In genomic region chr11:87020764-87021365, GRCh38 we compare ENCODE assay signal across 21 cellular contexts. TPM values are rescaled to one million over a fixed set of nuclear protein-coding genes. Genes with fewer than 3 reads are reported as not detected.
DNase-seq lines count a peak whose midpoint lies in the region; FAIRE-seq and TF ChIP-seq lines count a peak whose summit lies in the region.
"Had no signal": no experiment of that assay in that cellular context is flagged by ENCODE, and none has a peak within 500 bp of the region (broad histone marks: within the 10 kb centered on the region; RNA-seq: fewer than 3 reads in every experiment).

No MANE protein-coding gene starts in this region.

- H3K36me3 Mint-ChIP-seq in neural progenitor cell, result no peaks in the 10 kb centered on the region
- no peaks in the 10 kb centered on the region for H3K36me3 Mint-ChIP-seq in HFFc6 (ENCODE audit: low read depth)

- H3K9me3 ChIP-seq in Karpas-422 (ENCODE audit: low read length), result no peaks in the 10 kb centered on the region
- H3K9me3 ChIP-seq in neural progenitor cell (ENCODE audit: low read depth), result peaks cover 5% of the 10 kb centered on the region
- H3K9me3 ChIP-seq: A549, BE2C had no signal

- 0 out of 2 replicates have a peak overlapping the region, but pooled peaks have one; percentile 1 for H2AFZ ChIP-seq in Karpas-422 (ENCODE audit: low read length)
- no peak overlapping the region for H2AFZ ChIP-seq in neural progenitor cell (replicated peaks)

- H3K9me2 ChIP-seq in Karpas-422 (replicated peaks; ENCODE audit: insufficient read depth, low read length), result no peaks in the 10 kb centered on the region

- TF ChIP-seq CTCF in bronchial epithelial cell (IDR thresholded peaks at IDR 0.05; ENCODE audit: insufficient read depth, low read length, severe bottlenecking), result no peak
- no peak for TF ChIP-seq CTCF in neural progenitor cell (IDR thresholded peaks at IDR 0.05)
- TF ChIP-seq CTCF in HFFc6 (IDR thresholded peaks at IDR 0.05), result no peak

- H3K4me3 ChIP-seq in Karpas-422 (ENCODE audit: low read length), result no peak overlapping the region
- no peak overlapping the region for H3K4me3 ChIP-seq in bronchial epithelial cell (ENCODE audit: low read depth, low read length)
- no peak overlapping the region for H3K4me3 ChIP-seq in neural progenitor cell
- H3K4me3 ChIP-seq: A549 had no signal

- DNase-seq in Karpas-422, result no peak
- DNase-seq in bronchial epithelial cell (ENCODE audit: low read depth), result peak; percentile 36
- peak; percentile 10 for DNase-seq in fibroblast of gingiva (ENCODE audit: low read depth)
- no peak for DNase-seq in neural progenitor cell (ENCODE audit: low spot score)
- no peak for DNase-seq in foreskin melanocyte
- DNase-seq in ecto neural progenitor cell (ENCODE audit: low spot score), result no peak
- no peak for DNase-seq in activated gamma-delta T cell (lab: John Stamatoyannopoulos, UW)
- no peak for DNase-seq in HFFc6
- DNase-seq: BE2C; EL; GF-D8; MM.1S; NCI-H1092; NCI-H1436; NCI-H1930; NCI-H2227 treated with DMSO at 0.1 percent for 48 hours; NCI-H510A; NK-92 treated with Interleukin-12 subunit alpha and Interleukin-12 subunit beta, amount 100 ng/mL, for 24 hours; SIG-M5 had no signal

- H3K27ac ChIP-seq in Karpas-422 (ENCODE audit: low read length) (no peak overlapping the region), neural progenitor cell (peak overlapping the region; percentile 38)
- H3K27ac ChIP-seq: A549, RWPE1 had no signal

- H3K27me3 ChIP-seq in Karpas-422 (ENCODE audit: low read length), result no peaks in the 10 kb centered on the region
- no peaks in the 10 kb centered on the region for H3K27me3 ChIP-seq in bronchial epithelial cell (ENCODE audit: control insufficient read depth, insufficient read depth, low read length)
- no peaks in the 10 kb centered on the region for H3K27me3 ChIP-seq in neural progenitor cell
- H3K27me3 ChIP-seq: BE2C had no signal

- no peaks in the 10 kb centered on the region for H4K20me1 ChIP-seq in Karpas-422 (ENCODE audit: insufficient read depth, low read depth, low read length)
- H4K20me1 ChIP-seq in neural progenitor cell (ENCODE audit: low read depth), result no peaks in the 10 kb centered on the region

- peaks cover 8% of the 10 kb centered on the region for H3F3A ChIP-seq in neural progenitor cell (ENCODE audit: low read depth)

- FAIRE-seq in bronchial epithelial cell (lab: Jason Lieb, UNC), result no peak
- FAIRE-seq: A549 had no signal

- H3K27ac Mint-ChIP-seq in neural progenitor cell (no peak overlapping the region), HFFc6 (no peak overlapping the region)

- H3K9me3 Mint-ChIP-seq in neural progenitor cell (peaks cover 25% of the 10 kb centered on the region), HFFc6 (no peaks in the 10 kb centered on the region)

- H3K4me1 Mint-ChIP-seq in neural progenitor cell, result peaks cover 15% of the 10 kb centered on the region
- H3K4me1 Mint-ChIP-seq in HFFc6 (ENCODE audit: low read depth), result peaks cover 12% of the 10 kb centered on the region

- H3K4me2 ChIP-seq in Karpas-422 (ENCODE audit: low read depth, low read length, poor library complexity, severe bottlenecking) (no peak overlapping the region), neural progenitor cell (peak overlapping the region; percentile 14)
- H3K4me2 ChIP-seq: A549 had no signal

- H3K36me3 ChIP-seq in Karpas-422 (ENCODE audit: insufficient read depth, low read length) (no peaks in the 10 kb centered on the region), bronchial epithelial cell (ENCODE audit: control insufficient read depth, insufficient read depth, low read length) (no peaks in the 10 kb centered on the region), neural progenitor cell (no peaks in the 10 kb centered on the region)
- H3K36me3 ChIP-seq: BE2C had no signal

- H3K9ac ChIP-seq in Karpas-422 (ENCODE audit: low read length), result no peak overlapping the region
- H3K9ac ChIP-seq in neural progenitor cell, result no peak overlapping the region

- H3K4me1 ChIP-seq in Karpas-422 (ENCODE audit: low read length) (peaks cover 14% of the 10 kb centered on the region), neural progenitor cell (peaks cover 26% of the 10 kb centered on the region)
- H3K4me1 ChIP-seq: A549, BE2C had no signal

- no peaks in the 10 kb centered on the region for H3K79me2 ChIP-seq in Karpas-422 (ENCODE audit: low read length)
- H3K79me2 ChIP-seq in neural progenitor cell (ENCODE audit: low read depth), result no peaks in the 10 kb centered on the region

- H3K27me3 Mint-ChIP-seq in neural progenitor cell (ENCODE audit: insufficient read depth, low read depth) (peaks cover 2% of the 10 kb centered on the region), HFFc6 (ENCODE audit: insufficient read depth) (peaks cover 13% of the 10 kb centered on the region)

- no peak overlapping the region for H3K4me3 Mint-ChIP-seq in neural progenitor cell
- H3K4me3 Mint-ChIP-seq in HFFc6, result no peak overlapping the region

RNA-seq across cellular contexts. Expression of gene TMEM135, which starts 16.9 kb away (rescaled TPM):
- total RNA-seq in Karpas-422 (2014; rRNA removed; shearing (Covaris generic); ENCODE audit: low replicate concordance), result 98.9 and 228 TPM in 2 replicates
- total RNA-seq in bronchial epithelial cell (6.5 and 6.8 TPM in 2 replicates), neural progenitor cell (ENCODE audit: low replicate concordance) (35.2 and 46.4 TPM in 2 replicates)
- total RNA-seq in HFFc6 (2021; fragmentation: NEBNext Ultra II Directional; extraction: Animal tissue kit (Norgen Biotek cat#: 25700)), result 10 to 100 TPM; 13.1 to 28.3 (median 20.5) TPM

Comparison
In these comparisons a context has a peak if more than half of its experiments do, and no peak if none do; other contexts are left out.
1. DNase-seq: peak in bronchial epithelial cell (single experiment) and fibroblast of gingiva (single experiment); none in Karpas-422 (single experiment), neural progenitor cell (single experiment), foreskin melanocyte (single experiment), ecto neural progenitor cell (single experiment), activated gamma-delta T cell (single experiment) and HFFc6 (single experiment).